In genomic region chr15:41966920-41967465, GRCh38 we compare ENCODE assay signal across 13 cellular contexts. TPM values are rescaled to one million over a fixed set of nuclear protein-coding genes. Genes with fewer than 3 reads are reported as not detected.
A peak's percentile ranks its signal among the peaks of the same experiment; 100 is the strongest.
DNase-seq lines count a peak whose midpoint lies in the region; ATAC-seq, FAIRE-seq and TF ChIP-seq lines count a peak whose summit lies in the region.
"Had no signal": no experiment of that assay in that cellular context is flagged by ENCODE, and none has a peak within 500 bp of the region (broad histone marks: within the 10 kb centered on the region; RNA-seq: fewer than 3 reads in every experiment).

No MANE protein-coding gene starts in this region.

- no peaks in the 10 kb centered on the region for H3K9me3 ChIP-seq in endodermal cell (ENCODE audit: control insufficient read depth, low read length)
- H3K9me3 ChIP-seq in sigmoid colon = no peaks in the 10 kb centered on the region
- H3K9me3 ChIP-seq: SJCRH30 had no signal

- intact Hi-C loops in CD14-positive monocyte (cut with micrococcal nuclease) = no loop called here
- intact Hi-C loops in sigmoid colon (cut with DNase I) = no loop called here

- H3K4me1 ChIP-seq in endodermal cell (ENCODE audit: control insufficient read depth, insufficient read depth, low read length) = no peaks in the 10 kb centered on the region
- H3K4me1 ChIP-seq in sigmoid colon = peaks cover 0 to 9% (median 2%) of the 10 kb centered on the region in 4 donors

- H3K27me3 ChIP-seq in endodermal cell (ENCODE audit: control insufficient read depth, insufficient read depth, low read length, poor library complexity, severe bottlenecking) (no peaks in the 10 kb centered on the region), sigmoid colon (no peaks in the 10 kb centered on the region)
- H3K27me3 ChIP-seq: SJCRH30 had no signal

- no peak for FAIRE-seq in GM12892 (lab: Jason Lieb, UNC)

- DNase-seq in CD14-positive monocyte (ENCODE audit: low spot score) (no peak), GM12892 (ENCODE audit: insufficient read length) (no peak), endodermal cell (peak; percentile 36), sigmoid colon (no peak), HK-2 (ENCODE audit: unreplicated experiment) (no peak), dedifferentiated amniotic fluid mesenchymal stem cell (ENCODE audit: extremely low spot score) (no peak)
- DNase-seq: activated CD4-positive, alpha-beta T cell treated with anti-CD3 and anti-CD28 coated beads for 48 hours; DMS53; immature natural killer cell had no signal

- no peak overlapping the region for H3K27ac ChIP-seq in endodermal cell (ENCODE audit: low read depth, low read length)
- H3K27ac ChIP-seq in sigmoid colon = peak overlapping the region in 3 of 4 donors; percentile 27 to 55 (median 39)

- H3K27ac Mint-ChIP-seq in CD14-positive monocyte (peak overlapping the region; percentile 95 to 99 (median 97)), endodermal cell (no peak overlapping the region)

- H3K4me3 Mint-ChIP-seq in CD14-positive monocyte (peak overlapping the region in 1 of 2 donors; percentile 73), endodermal cell (no peak overlapping the region)
- H3K4me3 Mint-ChIP-seq: immature natural killer cell had no signal

- H3K27me3 Mint-ChIP-seq in CD14-positive monocyte (ENCODE audit: low read depth in 3 of 3) (peaks cover 0 to 1% (median 0%) of the 10 kb centered on the region in 3 donors), endodermal cell (ENCODE audit: insufficient read depth) (no peaks in the 10 kb centered on the region)

- TF ChIP-seq POLR2A in GM12892 (IDR thresholded peaks at IDR 0.05; ENCODE audit: low read depth, low read length) (peak; percentile 18; the same call in 1 of the 2 replicates), sigmoid colon (IDR thresholded peaks at IDR 0.05) (no peak)

- H3K4me1 Mint-ChIP-seq in CD14-positive monocyte (peaks cover 61% of the 10 kb centered on the region), endodermal cell (peaks cover 28% of the 10 kb centered on the region)

- no peak for ATAC-seq in HG03135 (IDR thresholded peaks at IDR 0.05; ENCODE audit: unreplicated experiment)

- peak; percentile 12 for TF ChIP-seq CTCF in CD14-positive monocyte (IDR thresholded peaks at IDR 0.05)
- TF ChIP-seq CTCF in endodermal cell (conservative IDR thresholded peaks at IDR 0.05) = no peak
- no peak for TF ChIP-seq CTCF in sigmoid colon (IDR thresholded peaks at IDR 0.05)

- TF ChIP-seq EP300 in sigmoid colon (IDR thresholded peaks at IDR 0.05) = no peak

- no peak overlapping the region for H3K9ac ChIP-seq in endodermal cell (ENCODE audit: extremely low read depth, low read length, poor library complexity, severe bottlenecking)

- H3K36me3 Mint-ChIP-seq in CD14-positive monocyte (peaks cover 8 to 15% of the 10 kb centered on the region in 2 donors), endodermal cell (ENCODE audit: low read depth) (peaks cover 14% of the 10 kb centered on the region)

- H3K4me3 ChIP-seq in endodermal cell (ENCODE audit: low read length) = no peak overlapping the region
- no peak overlapping the region for H3K4me3 ChIP-seq in sigmoid colon
- H3K4me3 ChIP-seq: SJCRH30 had no signal

- H3K9me3 Mint-ChIP-seq in CD14-positive monocyte (no peaks in the 10 kb centered on the region), endodermal cell (peaks cover 9% of the 10 kb centered on the region)
- H3K9me3 Mint-ChIP-seq: immature natural killer cell had no signal

- 92 to 100% methylated on average over 3 of the region's 3 CpGs for WGBS in endodermal cell (ENCODE audit: insufficient coverage in 1 of 2, insufficient read length in 1 of 2), 2 experiments
- 81 to 96% methylated on average over 3 of the region's 3 CpGs for WGBS in sigmoid colon, 2 donors

- H3K36me3 ChIP-seq in endodermal cell (ENCODE audit: control insufficient read depth, insufficient read depth, low read length) (no peaks in the 10 kb centered on the region), sigmoid colon (no peaks in the 10 kb centered on the region)
- H3K36me3 ChIP-seq: SJCRH30 had no signal

RNA-seq across cellular contexts. Expression of gene EHD4, which starts 5.4 kb away (rescaled TPM):
- polyA plus RNA-seq in CD14-positive monocyte (10 to 100 TPM; 14.2 to 16.0 TPM), sigmoid colon (10 to 100 TPM; 16.8 to 37.0 (median 30.5) TPM)
- 19.9 TPM for polyA plus RNA-seq in GM12892 (2012; ENCODE audit: missing spikeins)
- total RNA-seq in endodermal cell (10 to 100 TPM; 16.9 to 17.3 TPM), sigmoid colon (10 to 100 TPM in 3 of 4 donors, 1 to 10 TPM in 1; 8.9 to 13.0 (median 11.3) TPM)
- 6.8 TPM for polyA plus RNA-seq in endodermal cell (2013, experiment 1 of 2)
- polyA plus RNA-seq in endodermal cell (2013, experiment 2 of 2) = 7.0 TPM

RNA-seq across cellular contexts. Expression of gene PLA2G4E, which starts 53.8 kb away (rescaled TPM):
- polyA plus RNA-seq in CD14-positive monocyte = not detected
- not detected for polyA plus RNA-seq in GM12892 (2012; ENCODE audit: missing spikeins)
- not detected for total RNA-seq in endodermal cell
- not detected for polyA plus RNA-seq in endodermal cell (2013, experiment 1 of 2)
- polyA plus RNA-seq in endodermal cell (2013, experiment 2 of 2) = not detected
- total RNA-seq in sigmoid colon = not detected
- under 1 TPM in 1 of 3 donors, not detected in 2; 0.13 TPM for polyA plus RNA-seq in sigmoid colon
- total RNA-seq: fibroblast of lung, SJCRH30, urinary bladder had no signal
- polyA plus RNA-seq: fibroblast of lung, immature natural killer cell had no signal
